15 cellular contexts compared by ENCODE assay signal in genomic region chr2:195721042-195721441, GRCh38.
DNase-seq lines count a peak whose midpoint lies in the region; ATAC-seq, FAIRE-seq and TF ChIP-seq lines count a peak whose summit lies in the region.
"Had no signal": no experiment of that assay in that cellular context is flagged by ENCODE, and none has a peak within 500 bp of the region (broad histone marks: within the 10 kb centered on the region; RNA-seq: fewer than 3 reads in every experiment).

No MANE protein-coding gene starts in this region.

- H3K27me3 ChIP-seq in breast epithelium (no peaks in the 10 kb centered on the region), small intestine (ENCODE audit: control insufficient read depth in 2 of 2, insufficient read depth in 2 of 2, low read length in 2 of 2) (no peaks in the 10 kb centered on the region)
- H3K27me3 ChIP-seq: BE2C had no signal

- DNase-seq in MCF 10A (ENCODE audit: unreplicated experiment) (peak; percentile 15), breast epithelium (ENCODE audit: low spot score in 2 of 2) (no peak), WTC11 (ENCODE audit: low spot score) (no peak), epithelial cell of esophagus (ENCODE audit: low read depth) (peak; percentile 20), small intestine (peak; percentile 37), NCI-H1417 (lab: John Stamatoyannopoulos, UW) (no peak), medulla oblongata (ENCODE audit: extremely low spot score) (no peak), T-helper 17 cell (no peak)
- DNase-seq: BE2C; CD8-positive, alpha-beta T cell; COR-L47; GM23248 had no signal

- H3K27ac Mint-ChIP-seq in MCF 10A (ENCODE audit: low read depth, unreplicated experiment) (no peak overlapping the region), WTC11 (peak overlapping the region; percentile 64), T-helper 17 cell (no peak overlapping the region)
- H3K27ac Mint-ChIP-seq: CD8-positive, alpha-beta T cell had no signal

- CTCF ChIA-PET in MCF 10A (lab: Yijun Ruan, JAX): no interaction called here
- CTCF ChIA-PET in WTC11 (lab: Charles Lee): interaction anchor here (0.6 to 1.5 kb wide), 2 partner anchors 31 to 48 kb away, joined by 3 read pairs; no protein-coding TSS in a partner anchor

- no peak for ATAC-seq in WTC11
- ATAC-seq in T-helper 17 cell: no peak
- ATAC-seq: A549; CD8-positive, alpha-beta T cell had no signal

- TF ChIP-seq POLR2A in breast epithelium (IDR thresholded peaks at IDR 0.05): no peak

- no TSS peak for BruUV-seq in MCF 10A (replicated peaks; lab: Mats Ljungman, UMichigan)

- H3K9me3 Mint-ChIP-seq in MCF 10A (ENCODE audit: unreplicated experiment) (no peaks in the 10 kb centered on the region), WTC11 (no peaks in the 10 kb centered on the region)
- H3K9me3 Mint-ChIP-seq: CD8-positive, alpha-beta T cell had no signal

- intact Hi-C loops in MCF 10A (cut with micrococcal nuclease) (no loop called here), breast epithelium (cut with DNase I; ENCODE audit: low total_unique reads) (no loop called here)

- H3K27me3 Mint-ChIP-seq in MCF 10A (ENCODE audit: insufficient read depth, unreplicated experiment): no peaks in the 10 kb centered on the region
- no peaks in the 10 kb centered on the region for H3K27me3 Mint-ChIP-seq in WTC11 (ENCODE audit: low read depth)
- H3K27me3 Mint-ChIP-seq in T-helper 17 cell: no peaks in the 10 kb centered on the region

- 89 to 96% (median 91%) methylated on average over 2 of the region's 2 CpGs for WGBS in small intestine, 3 donors

- TF ChIP-seq CTCF in MCF 10A (IDR thresholded peaks at IDR 0.05; ENCODE audit: unreplicated experiment) (no peak), breast epithelium (IDR thresholded peaks at IDR 0.05) (no peak), WTC11 (IDR thresholded peaks at IDR 0.05) (no peak), epithelial cell of esophagus (IDR thresholded peaks at IDR 0.05; ENCODE audit: insufficient read depth, low read depth, low read length, missing control alignments) (no peak)

- H3K36me3 Mint-ChIP-seq in MCF 10A (ENCODE audit: insufficient read depth, unreplicated experiment) (peaks cover 75% of the 10 kb centered on the region), WTC11 (peaks cover 42% of the 10 kb centered on the region), T-helper 17 cell (ENCODE audit: low read depth) (peaks cover 15% of the 10 kb centered on the region)

- no peak overlapping the region for H3K4me3 Mint-ChIP-seq in MCF 10A (ENCODE audit: unreplicated experiment)
- no peak overlapping the region for H3K4me3 Mint-ChIP-seq in WTC11
- no peak overlapping the region for H3K4me3 Mint-ChIP-seq in T-helper 17 cell
- H3K4me3 Mint-ChIP-seq: CD8-positive, alpha-beta T cell had no signal

- no peaks in the 10 kb centered on the region for H3K4me1 ChIP-seq in breast epithelium
- H3K4me1 ChIP-seq in small intestine (ENCODE audit: control insufficient read depth in 2 of 2, insufficient read depth in 1 of 2, low read depth in 1 of 2, low read length in 1 of 2): no peaks in the 10 kb centered on the region
- H3K4me1 ChIP-seq: A549, BE2C had no signal

- H3K27ac ChIP-seq in breast epithelium (no peak overlapping the region), small intestine (ENCODE audit: low read depth in 1 of 2, low read length in 1 of 2) (no peak overlapping the region)
- H3K27ac ChIP-seq: A549, C4-2B, GM23248 had no signal

- no peak overlapping the region for H3K4me3 ChIP-seq in breast epithelium
- H3K4me3 ChIP-seq in epithelial cell of esophagus (ENCODE audit: low read length): no peak overlapping the region
- H3K4me3 ChIP-seq in small intestine (ENCODE audit: low read depth in 1 of 2, low read length in 2 of 2): no peak overlapping the region
- H3K4me3 ChIP-seq: A549, GM23248 had no signal

- no peaks in the 10 kb centered on the region for H3K36me3 ChIP-seq in breast epithelium
- peaks cover 3% of the 10 kb centered on the region in 2 donors for H3K36me3 ChIP-seq in small intestine (ENCODE audit: control insufficient read depth in 2 of 2, insufficient read depth in 2 of 2, low read length in 2 of 2)

- FAIRE-seq in small intestine (lab: Jason Lieb, UNC): no peak
- FAIRE-seq: A549, H54 had no signal

- H3K9me3 ChIP-seq in breast epithelium (no peaks in the 10 kb centered on the region), small intestine (ENCODE audit: control insufficient read depth, low read depth) (no peaks in the 10 kb centered on the region), T-helper 17 cell (ENCODE audit: control insufficient read depth, low read length, poor library complexity, severe bottlenecking) (no peaks in the 10 kb centered on the region)
- H3K9me3 ChIP-seq: A549, BE2C had no signal

- H3K4me1 Mint-ChIP-seq in MCF 10A (ENCODE audit: insufficient read depth, unreplicated experiment) (no peaks in the 10 kb centered on the region), WTC11 (peaks cover 39% of the 10 kb centered on the region), T-helper 17 cell (peaks cover 4% of the 10 kb centered on the region)

- POLR2A ChIA-PET in MCF 10A (lab: Yijun Ruan, JAX): interaction anchor here (0.5 to 1.1 kb wide), 2 partner anchors 10 to 157 kb away, joined by 3 to 4 read pairs; no protein-coding TSS in a partner anchor
- POLR2A ChIA-PET in WTC11 (lab: Charles Lee): no interaction called here

TF ChIP-seq in WTC11, 78 proteins besides CTCF, POLR2A, EP300 and RAD21 (continues in another document):
- TF ChIP-seq NR3C1 (CRISPR knock-in tag; conservative IDR thresholded peaks at IDR 0.05; ENCODE audit: low read depth) (no peak), GABPB1 (CRISPR knock-in tag; IDR thresholded peaks at IDR 0.05) (no peak), TCF7 (CRISPR knock-in tag; IDR thresholded peaks at IDR 0.05; ENCODE audit: low read depth) (no peak), ATF2 (CRISPR knock-in tag; IDR thresholded peaks at IDR 0.05; ENCODE audit: borderline replicate concordance, low read depth) (no peak), E2F5 (CRISPR knock-in tag; IDR thresholded peaks at IDR 0.05) (no peak), ZBTB43 (CRISPR knock-in tag; IDR thresholded peaks at IDR 0.05) (no peak), KAT7 (CRISPR knock-in tag; IDR thresholded peaks at IDR 0.05; ENCODE audit: borderline replicate concordance) (no peak), CREM (CRISPR knock-in tag; IDR thresholded peaks at IDR 0.05) (no peak), RORB (CRISPR knock-in tag; IDR thresholded peaks at IDR 0.05) (no peak), USF1 (CRISPR knock-in tag; IDR thresholded peaks at IDR 0.05) (no peak), USF2 (CRISPR knock-in tag; IDR thresholded peaks at IDR 0.05) (no peak), ZSCAN18 (CRISPR knock-in tag; IDR thresholded peaks at IDR 0.05) (no peak)

Comparison
In these comparisons a context has a peak if more than half of its experiments do, and no peak if none do; other contexts are left out.
1. DNase-seq: peak in MCF 10A (single experiment), epithelial cell of esophagus (single experiment) and small intestine (single experiment); none in breast epithelium (0 of 2), WTC11 (single experiment), NCI-H1417 (0 of 3), medulla oblongata (single experiment) and T-helper 17 cell (0 of 3).